8 cellular contexts compared by ENCODE assay signal in genomic region chr16:55499951-55500350, GRCh38. TPM values are rescaled to one million over a fixed set of nuclear protein-coding genes. Genes with fewer than 3 reads are reported as not detected.
DNase-seq lines count a peak whose midpoint lies in the region; ATAC-seq and TF ChIP-seq lines count a peak whose summit lies in the region.

No MANE protein-coding gene starts in this region.

- DNase-seq in ACHN (peak; percentile 78), HK-2 (ENCODE audit: unreplicated experiment) (peak; percentile 75), left kidney (ENCODE audit: low read depth, low spot score) (peak; percentile 64)

- H3K9me3 ChIP-seq in gastroesophageal sphincter: no peaks in the 10 kb centered on the region

- no peaks in the 10 kb centered on the region for H3K36me3 Mint-ChIP-seq in activated T-helper 17 cell treated with anti-CD3 and anti-CD28 coated beads, Interleukin-2, amount 50 U/mL, for 72 hours (ENCODE audit: low read depth)

- H3K4me1 ChIP-seq in gastroesophageal sphincter: peaks cover 0 to 85% (median 26%) of the 10 kb centered on the region in 3 donors

- H3K27me3 ChIP-seq in gastroesophageal sphincter: no peaks in the 10 kb centered on the region

- TF ChIP-seq CTCF in gastroesophageal sphincter (IDR thresholded peaks at IDR 0.05): no peak

- no peak overlapping the region for H3K4me3 ChIP-seq in gastroesophageal sphincter

- H3K27ac Mint-ChIP-seq in activated T-helper 17 cell treated with anti-CD3 and anti-CD28 coated beads, Interleukin-2, amount 50 U/mL, for 72 hours: no peak overlapping the region

- no peak for TF ChIP-seq POLR2A in gastroesophageal sphincter (IDR thresholded peaks at IDR 0.05)

- H3K27me3 Mint-ChIP-seq in activated T-helper 17 cell treated with anti-CD3 and anti-CD28 coated beads, Interleukin-2, amount 50 U/mL, for 72 hours: no peaks in the 10 kb centered on the region

- peak; percentile 81 for ATAC-seq in activated T-helper 17 cell treated with anti-CD3 and anti-CD28 coated beads, Interleukin-2, amount 50 U/mL, for 72 hours (replicated peaks)
- no peak for ATAC-seq in HG03095 (IDR thresholded peaks at IDR 0.05; ENCODE audit: unreplicated experiment)
- ATAC-seq in HG03139 (IDR thresholded peaks at IDR 0.05; ENCODE audit: unreplicated experiment): no peak
- ATAC-seq in gastroesophageal sphincter: no peak
- ATAC-seq in GM18511 (IDR thresholded peaks at IDR 0.05; ENCODE audit: unreplicated experiment): no peak

- in situ Hi-C loops in ACHN (cut with HindIII; ENCODE audit: low pct_ligation_motif_present, low pct_unique_long_range_greater_than_20kb, low sequenced_read_pairs): no loop called here

- peaks cover 6% of the 10 kb centered on the region for H3K4me1 Mint-ChIP-seq in activated T-helper 17 cell treated with anti-CD3 and anti-CD28 coated beads, Interleukin-2, amount 50 U/mL, for 72 hours

- no peak overlapping the region for H3K4me3 Mint-ChIP-seq in activated T-helper 17 cell treated with anti-CD3 and anti-CD28 coated beads, Interleukin-2, amount 50 U/mL, for 72 hours

- H3K9me3 Mint-ChIP-seq in activated T-helper 17 cell treated with anti-CD3 and anti-CD28 coated beads, Interleukin-2, amount 50 U/mL, for 72 hours: no peaks in the 10 kb centered on the region

- H3K36me3 ChIP-seq in gastroesophageal sphincter: peaks cover 0 to 26% of the 10 kb centered on the region in 2 donors

- no peak for TF ChIP-seq EP300 in gastroesophageal sphincter (IDR thresholded peaks at IDR 0.05)

- H3K27ac ChIP-seq in gastroesophageal sphincter: peak overlapping the region in 1 of 4 donors; percentile 28

- WGBS in gastroesophageal sphincter (ENCODE audit: low coverage in 1 of 2), 2 donors: 23 to 44% methylated on average over 3 to 8 of the region's 8 CpGs

RNA-seq across cellular contexts. Expression of gene LPCAT2, which starts 8.9 kb away (rescaled TPM):
- 1 to 10 TPM in 1 of 2 donors, under 1 TPM in 1; 0.73 to 1.5 TPM for total RNA-seq in activated T-helper 17 cell treated with anti-CD3 and anti-CD28 coated beads, Interleukin-2, amount 50 U/mL, for 72 hours
- total RNA-seq in gastroesophageal sphincter: 10 to 100 TPM in 3 of 4 donors, 1 to 10 TPM in 1; 8.0 to 27.1 (median 18.0) TPM

RNA-seq across cellular contexts. Expression of gene MMP2, which starts 21.0 kb away (rescaled TPM):
- total RNA-seq in activated T-helper 17 cell treated with anti-CD3 and anti-CD28 coated beads, Interleukin-2, amount 50 U/mL, for 72 hours: not detected
- total RNA-seq in gastroesophageal sphincter: 100 to 1,000 TPM; 155 to 309 (median 265) TPM

Comparison
In these comparisons a context has a peak if more than half of its experiments do, and no peak if none do; other contexts are left out.
1. RNA of gene MMP2, which starts 21.0 kb away (total RNA-seq): 155 to 309 TPM in gastroesophageal sphincter; not detected in activated T-helper 17 cell treated with anti-CD3 and anti-CD28 coated beads, Interleukin-2, amount 50 U/mL, for 72 hours; every median in the first group is over 100 times any median in the second.
2. Peak in every context shown above with its lines, with median percentiles within 50 percentile points of each other: DNase-seq.